ENCODE assay signal across 10 cellular contexts in genomic region chr5:1118738-1119137, GRCh38. TPM values are rescaled to one million over a fixed set of nuclear protein-coding genes. Genes with fewer than 3 reads are reported as not detected.
DNase-seq lines count a peak whose midpoint lies in the region; ATAC-seq and TF ChIP-seq lines count a peak whose summit lies in the region.
"Had no signal": no experiment of that assay in that cellular context is flagged by ENCODE, and none has a peak within 500 bp of the region (broad histone marks: within the 10 kb centered on the region; RNA-seq: fewer than 3 reads in every experiment).

No MANE protein-coding gene starts in this region.

- no peaks in the 10 kb centered on the region for H3K27me3 ChIP-seq in thyroid gland

- no peak overlapping the region for H3K4me3 Mint-ChIP-seq in activated T-cell treated with anti-CD3 and anti-CD28 coated beads, Interleukin-2, amount 50 U/mL, for 4 hours
- H3K4me3 Mint-ChIP-seq in activated T-cell treated with anti-CD3 and anti-CD28 coated beads, Interleukin-2, amount 50 U/mL, for 72 hours = no peak overlapping the region
- H3K4me3 Mint-ChIP-seq: natural killer cell treated with Interleukin-12 subunit alpha and Interleukin-12 subunit beta and Interleukin-15 and Interleukin-18, amount 100 ng/mL, for 72 hours had no signal

- 43 to 61% methylated on average over 10 to 12 of the region's 15 CpGs for WGBS in thyroid gland, 2 donors

- no peaks in the 10 kb centered on the region for H3K36me3 Mint-ChIP-seq in activated T-cell treated with anti-CD3 and anti-CD28 coated beads, Interleukin-2, amount 50 U/mL, for 4 hours (ENCODE audit: insufficient read depth)
- H3K36me3 Mint-ChIP-seq in activated T-cell treated with anti-CD3 and anti-CD28 coated beads, Interleukin-2, amount 50 U/mL, for 72 hours (ENCODE audit: insufficient read depth in 2 of 2) = no peaks in the 10 kb centered on the region
- H3K36me3 Mint-ChIP-seq: natural killer cell treated with Interleukin-12 subunit alpha and Interleukin-12 subunit beta and Interleukin-15 and Interleukin-18, amount 100 ng/mL, for 72 hours had no signal

- no peak overlapping the region for H3K27ac Mint-ChIP-seq in activated T-cell treated with anti-CD3 and anti-CD28 coated beads, Interleukin-2, amount 50 U/mL, for 72 hours
- H3K27ac Mint-ChIP-seq: natural killer cell treated with Interleukin-12 subunit alpha and Interleukin-12 subunit beta and Interleukin-15 and Interleukin-18, amount 100 ng/mL, for 72 hours had no signal

- no peaks in the 10 kb centered on the region for H3K9me3 Mint-ChIP-seq in activated T-cell treated with anti-CD3 and anti-CD28 coated beads, Interleukin-2, amount 50 U/mL, for 4 hours
- no peaks in the 10 kb centered on the region for H3K9me3 Mint-ChIP-seq in activated T-cell treated with anti-CD3 and anti-CD28 coated beads, Interleukin-2, amount 50 U/mL, for 72 hours
- H3K9me3 Mint-ChIP-seq: natural killer cell treated with Interleukin-12 subunit alpha and Interleukin-12 subunit beta and Interleukin-15 and Interleukin-18, amount 100 ng/mL, for 72 hours had no signal

- H3K9me3 ChIP-seq in SK-N-MC (ENCODE audit: low read depth, low read length) = no peaks in the 10 kb centered on the region
- no peaks in the 10 kb centered on the region for H3K9me3 ChIP-seq in thyroid gland

- H3K27ac ChIP-seq in SK-N-MC (no peak overlapping the region), thyroid gland (no peak overlapping the region)
- H3K27ac ChIP-seq: brain microvascular endothelial cell had no signal

- peak; percentile 34 for DNase-seq in activated T-cell treated with anti-CD3 and anti-CD28 coated beads, Interleukin-2, amount 50 U/mL, for 4 hours
- no peak for DNase-seq in activated T-cell treated with anti-CD3 and anti-CD28 coated beads, Interleukin-2, amount 50 U/mL, for 72 hours
- no peak for DNase-seq in SK-N-MC (ENCODE audit: low read depth, low spot score)
- DNase-seq in kidney glomerular epithelial cell (lab: John Stamatoyannopoulos, UW) = peak; percentile 9
- peak; percentile 51 to 71 for DNase-seq in thyroid gland
- DNase-seq in pons (ENCODE audit: low spot score) = no peak
- DNase-seq in putamen (ENCODE audit: low spot score) = no peak
- DNase-seq in activated CD4-positive, CD25-positive, alpha-beta regulatory T cell treated with anti-CD3 and anti-CD28 coated beads, Interleukin-2, amount 50 U/mL, for 72 hours = no peak
- DNase-seq: brain microvascular endothelial cell had no signal

- intact Hi-C loops in thyroid gland (cut with DNase I) = no loop called here

- no peaks in the 10 kb centered on the region for H3K27me3 Mint-ChIP-seq in activated T-cell treated with anti-CD3 and anti-CD28 coated beads, Interleukin-2, amount 50 U/mL, for 4 hours (ENCODE audit: low read depth)
- H3K27me3 Mint-ChIP-seq in activated T-cell treated with anti-CD3 and anti-CD28 coated beads, Interleukin-2, amount 50 U/mL, for 72 hours (ENCODE audit: low read depth) = no peaks in the 10 kb centered on the region
- H3K27me3 Mint-ChIP-seq: natural killer cell treated with Interleukin-12 subunit alpha and Interleukin-12 subunit beta and Interleukin-15 and Interleukin-18, amount 100 ng/mL, for 72 hours had no signal

- no peak overlapping the region for H3K9ac ChIP-seq in SK-N-MC (ENCODE audit: insufficient read length)

- no peaks in the 10 kb centered on the region for H3K4me1 Mint-ChIP-seq in activated T-cell treated with anti-CD3 and anti-CD28 coated beads, Interleukin-2, amount 50 U/mL, for 4 hours (ENCODE audit: low read depth)
- no peaks in the 10 kb centered on the region for H3K4me1 Mint-ChIP-seq in activated T-cell treated with anti-CD3 and anti-CD28 coated beads, Interleukin-2, amount 50 U/mL, for 72 hours (ENCODE audit: low read depth)

- ATAC-seq in activated T-cell treated with anti-CD3 and anti-CD28 coated beads, Interleukin-2, amount 50 U/mL, for 4 hours = peak; percentile 13 to 56
- no peak for ATAC-seq in activated T-cell treated with anti-CD3 and anti-CD28 coated beads, Interleukin-2, amount 50 U/mL, for 72 hours (replicated peaks in 1 of 2)
- ATAC-seq: natural killer cell treated with Interleukin-12 subunit alpha and Interleukin-12 subunit beta and Interleukin-15 and Interleukin-18, amount 100 ng/mL, for 72 hours had no signal

- TF ChIP-seq POLR2A in thyroid gland (IDR thresholded peaks at IDR 0.05) = no peak

- H3K4me1 ChIP-seq in thyroid gland = peaks cover 0 to 13% of the 10 kb centered on the region in 2 donors

- H3K36me3 ChIP-seq in SK-N-MC (ENCODE audit: insufficient read depth, low read length) (no peaks in the 10 kb centered on the region), thyroid gland (no peaks in the 10 kb centered on the region)
- H3K36me3 ChIP-seq: brain microvascular endothelial cell had no signal

- TF ChIP-seq CTCF in thyroid gland (IDR thresholded peaks at IDR 0.05) = no peak

- H3K4me3 ChIP-seq in SK-N-MC (peak overlapping the region; percentile 6; the same call in 1 of the 2 replicates), thyroid gland (replicated peaks in 1 of 3) (no peak overlapping the region)

RNA-seq across cellular contexts. Expression of gene SLC12A7, which starts 6.9 kb away (rescaled TPM):
- 10 to 100 TPM; 13.6 to 26.8 (median 18.5) TPM for total RNA-seq in activated T-cell treated with anti-CD3 and anti-CD28 coated beads, Interleukin-2, amount 50 U/mL, for 4 hours
- 10 to 100 TPM; 14.8 to 29.0 TPM for total RNA-seq in activated T-cell treated with anti-CD3 and anti-CD28 coated beads, Interleukin-2, amount 50 U/mL, for 72 hours
- total RNA-seq in thyroid gland = 10 to 100 TPM; 26.1 to 41.6 (median 29.1) TPM

Comparison
In these comparisons a context has a peak if more than half of its experiments do, and no peak if none do; other contexts are left out.
1. ATAC-seq: peak in activated T-cell treated with anti-CD3 and anti-CD28 coated beads, Interleukin-2, amount 50 U/mL, for 4 hours (2 of 2); none in activated T-cell treated with anti-CD3 and anti-CD28 coated beads, Interleukin-2, amount 50 U/mL, for 72 hours (0 of 2).
2. DNase-seq: peak in activated T-cell treated with anti-CD3 and anti-CD28 coated beads, Interleukin-2, amount 50 U/mL, for 4 hours (single experiment), kidney glomerular epithelial cell (single experiment) and thyroid gland (2 of 2); none in activated T-cell treated with anti-CD3 and anti-CD28 coated beads, Interleukin-2, amount 50 U/mL, for 72 hours (0 of 2), SK-N-MC (single experiment), pons (single experiment), putamen (single experiment) and activated CD4-positive, CD25-positive, alpha-beta regulatory T cell treated with anti-CD3 and anti-CD28 coated beads, Interleukin-2, amount 50 U/mL, for 72 hours (single experiment).